Comparison of ENCODE assay signal across 8 cellular contexts in genomic region chr7:100745184-100745583, GRCh38. TPM values are rescaled to one million over a fixed set of nuclear protein-coding genes. Genes with fewer than 3 reads are reported as not detected.
DNase-seq lines count a peak whose midpoint lies in the region; ATAC-seq and TF ChIP-seq lines count a peak whose summit lies in the region.
"Had no signal": no experiment of that assay in that cellular context is flagged by ENCODE, and none has a peak within 500 bp of the region (broad histone marks: within the 10 kb centered on the region; RNA-seq: fewer than 3 reads in every experiment).

No MANE protein-coding gene starts in this region.

- DNase-seq in activated T-cell treated with anti-CD3 and anti-CD28 coated beads, Interleukin-2, amount 50 U/mL, for 72 hours = peak; percentile 24 to 26
- DNase-seq in germinal center (ENCODE audit: low spot score) (peak; percentile 65), renal cortical epithelial cell (ENCODE audit: low read depth) (peak; percentile 15), chondrocyte (ENCODE audit: low spot score) (no peak), cortex of kidney (lab: John Stamatoyannopoulos, UW) (no peak)

- peaks cover 7% of the 10 kb centered on the region for H3K4me1 Mint-ChIP-seq in activated T-cell treated with anti-CD3 and anti-CD28 coated beads, Interleukin-2, amount 50 U/mL, for 72 hours (ENCODE audit: low read depth)
- H3K4me1 Mint-ChIP-seq in chondrocyte (ENCODE audit: low read depth) = no peaks in the 10 kb centered on the region

- H3K27ac Mint-ChIP-seq in activated T-cell treated with anti-CD3 and anti-CD28 coated beads, Interleukin-2, amount 50 U/mL, for 72 hours = no peak overlapping the region
- H3K27ac Mint-ChIP-seq in chondrocyte (ENCODE audit: unreplicated experiment) = no peak overlapping the region

- no peak for TF ChIP-seq CTCF in chondrocyte (IDR thresholded peaks at IDR 0.05)

- H3K4me3 Mint-ChIP-seq in activated T-cell treated with anti-CD3 and anti-CD28 coated beads, Interleukin-2, amount 50 U/mL, for 72 hours = peak overlapping the region; percentile 34 to 84
- H3K4me3 Mint-ChIP-seq in chondrocyte (ENCODE audit: unreplicated experiment) = no peak overlapping the region

- ATAC-seq in HG02588 (IDR thresholded peaks at IDR 0.05; ENCODE audit: unreplicated experiment) = peak; percentile 55
- ATAC-seq in activated T-cell treated with anti-CD3 and anti-CD28 coated beads, Interleukin-2, amount 50 U/mL, for 72 hours (replicated peaks in 1 of 2) = peak; percentile 54 to 58
- no peak for ATAC-seq in GM21423 (IDR thresholded peaks at IDR 0.05; ENCODE audit: unreplicated experiment)

- H3K36me3 Mint-ChIP-seq in activated T-cell treated with anti-CD3 and anti-CD28 coated beads, Interleukin-2, amount 50 U/mL, for 72 hours (ENCODE audit: insufficient read depth in 2 of 2) = peaks cover 1 to 2% of the 10 kb centered on the region in 2 donors
- H3K36me3 Mint-ChIP-seq in chondrocyte (ENCODE audit: low read depth) = no peaks in the 10 kb centered on the region

- H3K9me3 Mint-ChIP-seq in activated T-cell treated with anti-CD3 and anti-CD28 coated beads, Interleukin-2, amount 50 U/mL, for 72 hours = peaks cover 2 to 7% of the 10 kb centered on the region in 2 donors
- no peaks in the 10 kb centered on the region for H3K9me3 Mint-ChIP-seq in chondrocyte (ENCODE audit: low read depth)

- H3K27me3 Mint-ChIP-seq in activated T-cell treated with anti-CD3 and anti-CD28 coated beads, Interleukin-2, amount 50 U/mL, for 72 hours (ENCODE audit: low read depth) = peaks cover 33% of the 10 kb centered on the region
- peaks cover 8% of the 10 kb centered on the region for H3K27me3 Mint-ChIP-seq in chondrocyte (ENCODE audit: low read depth)

RNA-seq across cellular contexts. Expression of gene ZAN, which starts 11.8 kb away (rescaled TPM):
- total RNA-seq in activated T-cell treated with anti-CD3 and anti-CD28 coated beads, Interleukin-2, amount 50 U/mL, for 72 hours = not detected
- total RNA-seq in renal cortical epithelial cell (not detected in 2 replicates), chondrocyte (not detected in 3 replicates)
- total RNA-seq: SK-MEL-5 had no signal

RNA-seq across cellular contexts. Expression of gene EPO, which starts 24.9 kb away (rescaled TPM):
- total RNA-seq in activated T-cell treated with anti-CD3 and anti-CD28 coated beads, Interleukin-2, amount 50 U/mL, for 72 hours = under 1 TPM in 1 of 2 donors, not detected in 1; 0.19 TPM
- total RNA-seq in renal cortical epithelial cell (not detected in 2 replicates), chondrocyte (not detected in 3 replicates)

RNA-seq across cellular contexts. Expression of gene POP7, which starts 39.3 kb away (rescaled TPM):
- total RNA-seq in activated T-cell treated with anti-CD3 and anti-CD28 coated beads, Interleukin-2, amount 50 U/mL, for 72 hours = 10 to 100 TPM; 33.3 to 40.9 TPM
- 21.1 and 63.4 TPM in 2 replicates for total RNA-seq in renal cortical epithelial cell
- total RNA-seq in chondrocyte = 24.2 to 31.8 TPM (median 25.5 TPM) in 3 replicates

RNA-seq across cellular contexts. Expression of gene GIGYF1, which starts 51.1 kb away (rescaled TPM):
- total RNA-seq in activated T-cell treated with anti-CD3 and anti-CD28 coated beads, Interleukin-2, amount 50 U/mL, for 72 hours = 10 to 100 TPM; 51.5 to 53.2 TPM
- total RNA-seq in renal cortical epithelial cell (7.3 and 26.1 TPM in 2 replicates), chondrocyte (29.2 to 32.8 TPM (median 31.7 TPM) in 3 replicates)

Comparison
In these comparisons a context has a peak if more than half of its experiments do, and no peak if none do; other contexts are left out.
1. DNase-seq: peak in activated T-cell treated with anti-CD3 and anti-CD28 coated beads, Interleukin-2, amount 50 U/mL, for 72 hours (2 of 2), germinal center (single experiment) and renal cortical epithelial cell (single experiment); none in chondrocyte (single experiment) and cortex of kidney (single experiment).